8 cellular contexts compared by ENCODE assay signal in the genomic region with DNA sequence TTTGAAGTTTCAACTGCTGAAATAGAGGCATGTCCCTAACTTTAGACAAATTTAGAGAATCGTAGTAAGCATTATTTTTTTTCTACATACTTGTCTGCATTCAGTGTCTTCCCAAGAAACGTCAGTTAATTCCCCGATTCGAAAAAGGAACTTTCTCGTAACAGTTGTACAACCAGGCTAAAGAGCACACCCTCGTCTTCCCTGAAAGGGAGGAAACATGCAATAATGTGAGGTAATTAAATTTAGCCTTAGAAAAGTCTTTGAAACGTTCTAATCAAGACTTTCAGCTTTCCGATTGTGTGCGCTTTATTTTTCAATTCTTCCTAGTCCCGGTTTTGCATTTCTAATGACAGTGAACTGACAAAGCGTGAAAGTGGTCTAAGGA. TPM values are rescaled to one million over a fixed set of nuclear protein-coding genes. Genes with fewer than 3 reads are reported as not detected.
DNase-seq lines count a peak whose midpoint lies in the region; FAIRE-seq and TF ChIP-seq lines count a peak whose summit lies in the region.

No MANE protein-coding gene starts in this region.

- no peaks in the 10 kb centered on the region for H3K27me3 ChIP-seq in testis

- H3K4me1 ChIP-seq in kidney (ENCODE audit: control insufficient read depth in 1 of 2, insufficient read depth in 1 of 2, low read depth in 1 of 2, low read length in 2 of 2), result no peaks in the 10 kb centered on the region
- no peaks in the 10 kb centered on the region for H3K4me1 ChIP-seq in testis

- no peaks in the 10 kb centered on the region for H3K9me3 Mint-ChIP-seq in T-helper 2 cell treated with Interferon-gamma antibody and Interleukin-4, amounts not matched to agents 5 μg/mL and 100 μg/mL, for 36 hours

- 2 to 3% methylated on average over 11 of the region's 11 CpGs for WGBS in testis, 2 donors

- no peaks in the 10 kb centered on the region for H3K36me3 ChIP-seq in kidney (ENCODE audit: control insufficient read depth in 1 of 2, insufficient read depth in 2 of 2, low read length in 2 of 2)
- H3K36me3 ChIP-seq in testis (ENCODE audit: low read depth, missing control alignments), result no peaks in the 10 kb centered on the region

- H3K4me1 Mint-ChIP-seq in T-helper 2 cell treated with Interferon-gamma antibody and Interleukin-4, amounts not matched to agents 5 μg/mL and 100 μg/mL, for 36 hours (ENCODE audit: low read depth), result peaks cover 15% of the 10 kb centered on the region

- no peaks in the 10 kb centered on the region for H3K36me3 Mint-ChIP-seq in T-helper 2 cell treated with Interferon-gamma antibody and Interleukin-4, amounts not matched to agents 5 μg/mL and 100 μg/mL, for 36 hours (ENCODE audit: low read depth)

- H3K27ac ChIP-seq in angular gyrus (ENCODE audit: low read depth, low read length), result peak overlapping the region; percentile 98
- no peak overlapping the region for H3K27ac ChIP-seq in kidney (ENCODE audit: low read depth in 2 of 2, low read length in 2 of 2)
- no peak overlapping the region for H3K27ac ChIP-seq in testis

- no peak for DNase-seq in T-helper 2 cell treated with Interferon-gamma antibody and Interleukin-4, amounts not matched to agents 5 μg/mL and 100 μg/mL, for 36 hours (ENCODE audit: low spot score)
- DNase-seq in T-helper 2 cell (no peak), kidney (no peak), testis (no peak), NCI-H2227 treated with DMSO at 0.1 percent for 48 hours (lab: John Stamatoyannopoulos, UW) (no peak), NCI-H1105 treated with DMSO at 0.1 percent for 48 hours (lab: John Stamatoyannopoulos, UW) (no peak), SKM-1 treated with dmso at 0.1 percent for 144 hours (lab: John Stamatoyannopoulos, UW; ENCODE audit: unreplicated experiment) (no peak)

- intact Hi-C loops in kidney (cut with DNase I) (no loop called here), testis (cut with DNase I; ENCODE audit: low total_unique reads) (no loop called here)

- TF ChIP-seq POLR2A in testis (IDR thresholded peaks at IDR 0.05), result no peak

- H3K27ac Mint-ChIP-seq in T-helper 2 cell treated with Interferon-gamma antibody and Interleukin-4, amounts not matched to agents 5 μg/mL and 100 μg/mL, for 36 hours, result no peak overlapping the region

- peak overlapping the region; percentile 68 to 75 for H3K4me3 ChIP-seq in kidney (ENCODE audit: low read length in 2 of 2)
- peak overlapping the region; percentile 51 to 57 for H3K4me3 ChIP-seq in testis

- peak overlapping the region; percentile 62 for H3K4me3 Mint-ChIP-seq in T-helper 2 cell treated with Interferon-gamma antibody and Interleukin-4, amounts not matched to agents 5 μg/mL and 100 μg/mL, for 36 hours

- peak overlapping the region in 1 of 2 donors; percentile 54 for H3K9ac ChIP-seq in kidney (ENCODE audit: low read length in 2 of 2)

- no peak for TF ChIP-seq CTCF in kidney (IDR thresholded peaks at IDR 0.05; ENCODE audit: borderline replicate concordance, extremely low read depth, insufficient read depth)
- TF ChIP-seq CTCF in testis (IDR thresholded peaks at IDR 0.05), result no peak

- peaks cover 59% of the 10 kb centered on the region for H3K27me3 Mint-ChIP-seq in T-helper 2 cell treated with Interferon-gamma antibody and Interleukin-4, amounts not matched to agents 5 μg/mL and 100 μg/mL, for 36 hours (ENCODE audit: low read depth)

- FAIRE-seq in kidney (lab: Jason Lieb, UNC), result no peak

- H3K9me3 ChIP-seq in kidney (ENCODE audit: control insufficient read depth in 1 of 2, low read length in 2 of 2), result no peaks in the 10 kb centered on the region
- no peaks in the 10 kb centered on the region for H3K9me3 ChIP-seq in testis

RNA-seq across cellular contexts. Expression of a gene that starts 0.4 kb away (rescaled TPM):
- total RNA-seq in kidney (27.8 TPM), testis (10 to 100 TPM in 1 of 2 donors, 1 to 10 TPM in 1; 6.6 to 10.8 TPM)
- polyA plus RNA-seq in kidney (ENCODE audit: insufficient read depth, low read depth, low replicate concordance) (1.1 TPM), testis (ENCODE audit: insufficient read depth, low read depth, low replicate concordance) (3.6 TPM)
